8 cellular contexts compared by ENCODE assay signal in the genomic region with DNA sequence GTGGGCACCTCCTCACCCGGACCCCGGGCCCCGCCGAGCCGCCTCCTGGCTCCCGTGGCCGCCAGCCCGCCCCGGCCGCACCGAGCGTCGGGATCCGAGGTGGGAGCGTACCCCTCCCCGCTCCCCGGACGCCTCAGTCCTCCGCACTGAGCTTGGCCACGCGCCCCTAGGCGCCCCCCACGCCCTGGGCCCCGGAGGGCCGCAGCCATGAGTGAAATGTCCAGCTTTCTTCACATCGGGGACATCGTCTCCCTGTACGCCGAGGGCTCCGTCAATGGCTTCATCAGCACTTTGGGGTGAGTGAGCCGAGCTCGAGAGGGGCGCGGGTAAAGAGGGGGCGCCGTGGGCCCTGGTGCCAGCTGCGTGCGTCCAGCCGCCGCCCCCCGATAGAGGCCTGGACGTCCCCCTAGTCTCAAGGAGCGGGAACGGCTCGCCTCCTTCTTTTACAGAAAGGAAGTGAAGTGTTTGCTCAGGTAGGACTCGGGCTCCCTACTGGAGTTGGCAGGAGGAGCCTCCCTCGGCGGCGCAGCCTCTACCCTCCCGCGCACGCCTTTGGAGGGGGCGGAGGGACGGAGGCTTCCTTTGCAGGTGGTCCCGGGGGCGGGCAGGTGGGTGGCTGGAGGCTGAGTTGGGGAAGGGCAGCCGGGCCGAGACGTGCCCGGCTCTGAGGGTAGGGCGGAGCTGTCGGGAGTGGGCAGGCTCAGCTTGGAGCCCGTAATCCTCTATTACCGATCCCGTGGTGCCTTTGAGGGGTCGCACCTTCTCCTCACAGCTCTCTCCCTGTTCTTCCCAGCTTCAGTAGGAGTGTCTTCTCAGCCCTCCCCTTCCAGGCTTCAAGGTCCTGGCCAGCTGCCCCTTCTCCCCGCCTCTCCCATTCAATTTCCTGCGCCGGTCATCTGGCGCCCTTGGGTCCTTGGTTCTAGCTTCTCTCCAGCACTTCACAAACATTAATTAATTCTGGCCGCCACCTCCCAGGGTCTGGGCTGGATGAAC. TPM values are rescaled to one million over a fixed set of nuclear protein-coding genes. Genes with fewer than 3 reads are reported as not detected.
DNase-seq lines count a peak whose midpoint lies in the region; ATAC-seq and TF ChIP-seq lines count a peak whose summit lies in the region.

No MANE protein-coding gene starts in this region.

- no peaks in the 10 kb centered on the region for H3K27me3 Mint-ChIP-seq in stimulated activated naive B cell treated with anti-CD40 and anti-IgM and Interleukin-4, amounts not matched to agents 10 μg/mL and 1 μg/mL and 100 μg/mL, for 72 hours

- H3K27ac ChIP-seq in BLaER1 (peak overlapping the region; percentile 83), HL-60 (replicated peaks) (no peak overlapping the region)

- peak overlapping the region; percentile 84 for H3K27ac Mint-ChIP-seq in stimulated activated naive B cell treated with anti-CD40 and anti-IgM and Interleukin-4, amounts not matched to agents 10 μg/mL and 1 μg/mL and 100 μg/mL, for 72 hours

- H3K36me3 Mint-ChIP-seq in stimulated activated naive B cell treated with anti-CD40 and anti-IgM and Interleukin-4, amounts not matched to agents 10 μg/mL and 1 μg/mL and 100 μg/mL, for 72 hours = peaks cover 9 to 15% of the 10 kb centered on the region in 2 donors

- intact Hi-C loops in lower leg skin (cut with DNase I; ENCODE audit: low total_unique reads) = no loop called here

- peak overlapping the region; percentile 81 for H3K9ac ChIP-seq in BLaER1

- no peaks in the 10 kb centered on the region for H3K9me3 Mint-ChIP-seq in stimulated activated naive B cell treated with anti-CD40 and anti-IgM and Interleukin-4, amounts not matched to agents 10 μg/mL and 1 μg/mL and 100 μg/mL, for 72 hours

- no peak for TF ChIP-seq POLR2A in lower leg skin (IDR thresholded peaks at IDR 0.05)

- peak overlapping the region; percentile 90 to 93 for H3K4me3 Mint-ChIP-seq in stimulated activated naive B cell treated with anti-CD40 and anti-IgM and Interleukin-4, amounts not matched to agents 10 μg/mL and 1 μg/mL and 100 μg/mL, for 72 hours

- H4K20me1 ChIP-seq in BLaER1 = peaks cover 49% of the 10 kb centered on the region

- H3K4me2 ChIP-seq in BLaER1 = peak overlapping the region; percentile 94

- H3K9me3 ChIP-seq in BLaER1 = no peaks in the 10 kb centered on the region

- H3K4me1 ChIP-seq in BLaER1 = peaks cover 54% of the 10 kb centered on the region

- peak overlapping the region; percentile 90 for H3K4me3 ChIP-seq in BLaER1
- H3K4me3 ChIP-seq in HL-60 (replicated peaks; ENCODE audit: insufficient read depth, low read length) = peak overlapping the region; percentile 44
- peak overlapping the region; percentile 81 to 82 for H3K4me3 ChIP-seq in cardiac fibroblast (replicated peaks in 1 of 2; ENCODE audit: low read depth in 2 of 2, low read length in 2 of 2)
- peak overlapping the region; percentile 89 for H3K4me3 ChIP-seq in lower leg skin (ENCODE audit: low read depth, poor library complexity, severe bottlenecking)

- DNase-seq in HL-60 (ENCODE audit: low read depth in 1 of 2, low spot score in 1 of 2) = no peak
- DNase-seq in T-helper 2 cell = peak in 4 of 5 experiments; percentile 17 to 47 (median 32)
- peak; percentile 46 to 57 for DNase-seq in cardiac fibroblast (ENCODE audit: low read depth in 2 of 2)
- peak in 1 of 2 donors; percentile 87 for DNase-seq in lower leg skin (ENCODE audit: low spot score in 2 of 2)
- no peak for DNase-seq in stimulated activated naive B cell treated with anti-CD40 and anti-IgM and Interleukin-4, amounts not matched to agents 10 μg/mL and 1 μg/mL and 100 μg/mL, for 72 hours
- DNase-seq in putamen (ENCODE audit: low spot score) = no peak

- H3K4me1 Mint-ChIP-seq in stimulated activated naive B cell treated with anti-CD40 and anti-IgM and Interleukin-4, amounts not matched to agents 10 μg/mL and 1 μg/mL and 100 μg/mL, for 72 hours = peaks cover 36 to 55% of the 10 kb centered on the region in 2 donors

- H3K36me3 ChIP-seq in BLaER1 = peaks cover 19% of the 10 kb centered on the region

- 3% methylated on average over 51 to 60 of the region's 71 CpGs for WGBS in lower leg skin, 2 donors

- H3K27me3 ChIP-seq in BLaER1 (no peaks in the 10 kb centered on the region), HL-60 (ENCODE audit: insufficient read depth, poor library complexity, severe bottlenecking) (peaks cover 23% of the 10 kb centered on the region)

- ATAC-seq in GM19372 (IDR thresholded peaks at IDR 0.05; ENCODE audit: low read depth, unreplicated experiment) = peak; percentile 28
- ATAC-seq in stimulated activated naive B cell treated with anti-CD40 and anti-IgM and Interleukin-4, amounts not matched to agents 10 μg/mL and 1 μg/mL and 100 μg/mL, for 72 hours (replicated peaks) = peak; percentile 33 to 48

- TF ChIP-seq CTCF in HL-60 (IDR thresholded peaks at IDR 0.05; ENCODE audit: insufficient read depth, low read length) (no peak), cardiac fibroblast (IDR thresholded peaks at IDR 0.05; ENCODE audit: low read depth, low read length) (no peak), lower leg skin (IDR thresholded peaks at IDR 0.05) (no peak)

RNA-seq across cellular contexts. Expression of a gene that starts 0.6 kb away (rescaled TPM):
- total RNA-seq in lower leg skin = 100 to 1,000 TPM; 161 to 265 (median 197) TPM

RNA-seq across cellular contexts. Expression of a gene that starts 41.6 kb away (rescaled TPM):
- total RNA-seq in lower leg skin = 10 to 100 TPM; 19.7 to 26.6 (median 22.2) TPM

Comparison
In these comparisons a context has a peak if more than half of its experiments do, and no peak if none do; other contexts are left out.
1. DNase-seq: peak in T-helper 2 cell (4 of 5) and cardiac fibroblast (2 of 2); none in HL-60 (0 of 2), stimulated activated naive B cell treated with anti-CD40 and anti-IgM and Interleukin-4, amounts not matched to agents 10 μg/mL and 1 μg/mL and 100 μg/mL, for 72 hours (single experiment) and putamen (single experiment).
2. Peak in every context shown above with its lines, with median percentiles within 50 percentile points of each other: H3K4me3 ChIP-seq.